8 cellular contexts compared by ENCODE assay signal in the genomic region with DNA sequence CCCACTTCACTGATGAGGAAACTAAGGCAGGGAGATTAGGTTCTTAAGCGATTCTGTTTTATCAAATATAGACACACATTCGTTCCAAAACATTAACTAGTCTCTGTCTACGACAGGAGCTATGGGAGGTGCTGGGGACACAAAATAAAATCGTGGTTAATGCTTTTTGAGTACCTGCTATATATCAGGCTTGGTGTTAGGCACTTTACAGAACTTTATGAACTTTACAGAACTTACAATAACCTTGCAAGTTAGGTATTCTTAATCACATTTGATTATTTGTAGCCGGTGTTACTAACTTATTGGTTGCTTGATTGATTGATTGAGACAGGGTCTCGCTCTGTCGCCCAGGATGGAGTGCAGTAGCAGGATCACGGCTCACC. TPM values are rescaled to one million over a fixed set of nuclear protein-coding genes. Genes with fewer than 3 reads are reported as not detected.
DNase-seq lines count a peak whose midpoint lies in the region; FAIRE-seq and TF ChIP-seq lines count a peak whose summit lies in the region.

No MANE protein-coding gene starts in this region.

- H3K27me3 ChIP-seq in esophagus muscularis mucosa (no peaks in the 10 kb centered on the region), sigmoid colon (no peaks in the 10 kb centered on the region)

- H3K4me1 ChIP-seq in esophagus muscularis mucosa, result peaks cover 20 to 39% (median 29%) of the 10 kb centered on the region in 4 donors
- H3K4me1 ChIP-seq in sigmoid colon, result peaks cover 0 to 27% (median 21%) of the 10 kb centered on the region in 4 donors

- peak overlapping the region; percentile 94 for H3K27ac ChIP-seq in RWPE1
- H3K27ac ChIP-seq in esophagus muscularis mucosa (replicated peaks in 1 of 4), result peak overlapping the region; percentile 95 to 99 (median 98)
- H3K27ac ChIP-seq in sigmoid colon, result peak overlapping the region; percentile 94 to 100 (median 98)

- TF ChIP-seq POLR2A in esophagus muscularis mucosa (IDR thresholded peaks at IDR 0.05; ENCODE audit: low read depth) (no peak), sigmoid colon (IDR thresholded peaks at IDR 0.05) (no peak)

- 84% methylated on average over 8 of the region's 8 CpGs for WGBS in esophagus muscularis mucosa
- 83 to 84% methylated on average over 8 of the region's 8 CpGs for WGBS in sigmoid colon, 2 donors

- FAIRE-seq in GM19239 (lab: Jason Lieb, UNC), result no peak

- no peak for TF ChIP-seq CTCF in GM12864 (IDR thresholded peaks at IDR 0.05; ENCODE audit: low read depth, low read length, missing control alignments)
- no peak for TF ChIP-seq CTCF in RWPE1 (conservative IDR thresholded peaks at IDR 0.05; ENCODE audit: low read depth)
- no peak for TF ChIP-seq CTCF in esophagus muscularis mucosa (IDR thresholded peaks at IDR 0.05)
- TF ChIP-seq CTCF in sigmoid colon (IDR thresholded peaks at IDR 0.05), result no peak

- H3K4me3 ChIP-seq in GM12864 (ENCODE audit: low read depth, low read length), result peak overlapping the region; percentile 43
- H3K4me3 ChIP-seq in esophagus muscularis mucosa, result peak overlapping the region; percentile 87 to 99 (median 96)
- H3K4me3 ChIP-seq in sigmoid colon, result peak overlapping the region in 3 of 4 donors; percentile 83 to 94 (median 93)

- H3K36me3 ChIP-seq in esophagus muscularis mucosa, result peaks cover 0 to 13% (median 11%) of the 10 kb centered on the region in 4 donors
- H3K36me3 ChIP-seq in sigmoid colon, result peaks cover 0 to 10% (median 0%) of the 10 kb centered on the region in 4 donors

- CTCF ChIA-PET in RWPE1 (lab: Yijun Ruan, JAX), result no interaction called here

- H3K9me3 ChIP-seq in esophagus muscularis mucosa (no peaks in the 10 kb centered on the region), sigmoid colon (no peaks in the 10 kb centered on the region)

- TF ChIP-seq EP300 in esophagus muscularis mucosa (IDR thresholded peaks at IDR 0.05) (no peak), sigmoid colon (IDR thresholded peaks at IDR 0.05) (no peak)

- intact Hi-C loops in esophagus muscularis mucosa (cut with DNase I), result loop anchor here (5.0 to 10.0 kb wide), 2 partner anchors 87 to 300 kb away; partner anchors contain the start of genes BRD7 and TENT4B
- intact Hi-C loops in sigmoid colon (cut with DNase I), result loop anchor here (5.0 to 10.0 kb wide), 2 partner anchors 147 to 680 kb away; partner anchors contain the start of gene CYLD

- POLR2A ChIA-PET in RWPE1 (lab: Yijun Ruan, JAX; ENCODE audit: low non-redundant PET), result interaction anchor here (0.6 to 0.8 kb wide), 2 partner anchors 11 to 40 kb away, joined by 3 to 4 read pairs; partner anchors contain the start of gene CNEP1R1

- no peak for DNase-seq in GM12864 (ENCODE audit: low read depth)
- DNase-seq in RWPE1 (ENCODE audit: low spot score), result no peak
- DNase-seq in esophagus muscularis mucosa (ENCODE audit: extremely low spot score), result no peak
- no peak for DNase-seq in sigmoid colon
- no peak for DNase-seq in GM19239 (ENCODE audit: insufficient read length, low spot score)
- no peak for DNase-seq in 8988T
- DNase-seq in HuH-7.5 (ENCODE audit: low spot score), result no peak
- no peak for DNase-seq in AG20443 (ENCODE audit: low spot score)

RNA-seq across cellular contexts. Expression of gene HEATR3, which starts 0.5 kb away (rescaled TPM):
- total RNA-seq in esophagus muscularis mucosa (10 to 100 TPM in 3 of 4 donors, 1 to 10 TPM in 1; 10.0 to 25.7 (median 12.4) TPM), sigmoid colon (10 to 100 TPM; 14.0 to 20.5 (median 15.1) TPM)
- 10 to 100 TPM in 1 of 3 donors, 1 to 10 TPM in 2; 5.4 to 13.1 (median 7.2) TPM for polyA plus RNA-seq in sigmoid colon

RNA-seq across cellular contexts. Expression of gene CNEP1R1, which starts 40.2 kb away (rescaled TPM):
- total RNA-seq in esophagus muscularis mucosa (10 to 100 TPM; 11.2 to 18.7 (median 14.2) TPM), sigmoid colon (10 to 100 TPM; 10.2 to 18.9 (median 14.1) TPM)
- polyA plus RNA-seq in sigmoid colon, result 10 to 100 TPM in 1 of 3 donors, 1 to 10 TPM in 2; 6.5 to 10.9 (median 9.0) TPM

Comparison
In these comparisons a context has a peak if more than half of its experiments do, and no peak if none do; other contexts are left out.
1. H3K4me3 ChIP-seq: peak in every context shown above with its lines; median percentile 96 in esophagus muscularis mucosa; 93 in sigmoid colon; 43 in GM12864.